Comparison of ENCODE assay signal across 33 cellular contexts in genomic region chr6:52788478-52788877, GRCh38. TPM values are rescaled to one million over a fixed set of nuclear protein-coding genes. Genes with fewer than 3 reads are reported as not detected.
DNase-seq lines count a peak whose midpoint lies in the region; ATAC-seq, FAIRE-seq and TF ChIP-seq lines count a peak whose summit lies in the region.
"Had no signal": no experiment of that assay in that cellular context is flagged by ENCODE, and none has a peak within 500 bp of the region (broad histone marks: within the 10 kb centered on the region; RNA-seq: fewer than 3 reads in every experiment).

No MANE protein-coding gene starts in this region.

- H3K27me3 Mint-ChIP-seq in glutamatergic neuron (ENCODE audit: unreplicated experiment), result no peaks in the 10 kb centered on the region
- H3K27me3 Mint-ChIP-seq: dendritic cell treated with granulocyte-macrophage colony-stimulating factor and Interleukin-4, amounts not matched to agents 40 ng/mL and 50 ng/mL, for 4 days had no signal

- H3K4me3 ChIP-seq in HepG2 (replicated peaks in 1 of 3; ENCODE audit: insufficient read depth in 1 of 3, low read depth in 2 of 3, low read length in 3 of 3) (no peak overlapping the region), testis (no peak overlapping the region)

- H3K27ac Mint-ChIP-seq in glutamatergic neuron (ENCODE audit: unreplicated experiment), result no peak overlapping the region
- H3K27ac Mint-ChIP-seq: dendritic cell treated with granulocyte-macrophage colony-stimulating factor and Interleukin-4, amounts not matched to agents 40 ng/mL and 50 ng/mL, for 4 days; H9; memory B cell; natural killer cell treated with Interleukin-12 subunit alpha and Interleukin-12 subunit beta and Interleukin-15 and Interleukin-18, amount 100 ng/mL, for 72 hours; stimulated activated naive CD8-positive, alpha-beta T cell treated with anti-CD3 and anti-CD28 coated beads, Interleukin-15, Interleukin-2, amounts not matched to agents 100 ng/mL and 50 ng/mL, for 24 hours; WTC11 had no signal

- no peaks in the 10 kb centered on the region for H3K36me3 Mint-ChIP-seq in glutamatergic neuron (ENCODE audit: unreplicated experiment)
- H3K36me3 Mint-ChIP-seq: memory B cell; natural killer cell treated with Interleukin-12 subunit alpha and Interleukin-12 subunit beta and Interleukin-15 and Interleukin-18, amount 100 ng/mL, for 72 hours had no signal

- H3K9ac ChIP-seq in HepG2 (ENCODE audit: insufficient read depth, low read depth, low read length), result no peak overlapping the region

- TF ChIP-seq CTCF in HepG2 (CRISPR knock-in tag; IDR thresholded peaks at IDR 0.05) (no peak), testis (IDR thresholded peaks at IDR 0.05) (no peak), glutamatergic neuron (IDR thresholded peaks at IDR 0.05; ENCODE audit: partially characterized antibody, unreplicated experiment) (no peak)

- no peak overlapping the region for H2AFZ ChIP-seq in HepG2 (ENCODE audit: low read length)

- H3K27ac ChIP-seq in HepG2 (ENCODE audit: extremely low read length, insufficient read depth, low read length) (peak overlapping the region; percentile 81), testis (peak overlapping the region; percentile 29 to 50)
- H3K27ac ChIP-seq: 22Rv1 had no signal

- H3K4me1 ChIP-seq in HepG2 (ENCODE audit: insufficient read depth, low read length) (peaks cover 63% of the 10 kb centered on the region), testis (peaks cover 10% of the 10 kb centered on the region)

- no TSS peak for BruUV-seq in HepG2 (replicated peaks; lab: Mats Ljungman, UMichigan)

- in situ Hi-C loops in HepG2 (cut with HindIII; ENCODE audit: extremely low pct_ligation_motif_present, low pct_unique_long_range_greater_than_20kb), result loop anchor here (5.0 kb wide), 1 partner anchor 39 kb away; no protein-coding TSS in a partner anchor

- no peaks in the 10 kb centered on the region for H4K20me1 ChIP-seq in HepG2 (ENCODE audit: insufficient read depth, low read length)

- H3K27me3 ChIP-seq in HepG2 (ENCODE audit: control insufficient read depth in 1 of 2, insufficient read depth in 2 of 2, low read length in 2 of 2) (no peaks in the 10 kb centered on the region), testis (no peaks in the 10 kb centered on the region)

- peak; percentile 19 for DNase-seq in DMS53 (lab: John Stamatoyannopoulos, UW)
- no peak for DNase-seq in DMS53 treated with DMSO at 0.1 percent for 48 hours (lab: John Stamatoyannopoulos, UW; ENCODE audit: unreplicated experiment)
- DNase-seq in amniotic epithelial cell (ENCODE audit: low read depth), result peak; percentile 39
- DNase-seq in HepG2 (ENCODE audit: low spot score), result peak; percentile 35
- peak; percentile 51 for DNase-seq in testis
- DNase-seq in glutamatergic neuron, result no peak
- no peak for DNase-seq in stimulated activated naive CD4-positive, alpha-beta T cell treated with Interleukin-2 at 50 U/mL for 16 hours (lab: John Stamatoyannopoulos, UW)
- DNase-seq: activated CD4-positive, alpha-beta T cell treated with anti-CD3 and anti-CD28 coated beads, Interleukin-2, amount 50 U/mL, for 4 hours; activated gamma-delta T cell treated with Interleukin-2 at 50 U/mL for 16 hours; AML-193; foreskin fibroblast; H9; hippocampal formation; islet precursor cell; NCI-H2107; NCI-H748 treated with DMSO at 0.1 percent for 48 hours; PC-3; posterior cingulate gyrus; SHP77 treated with DMSO at 0.1 percent for 48 hours; trophoblast cell had no signal

- TF ChIP-seq EP300 in HepG2 (IDR thresholded peaks at IDR 0.05; ENCODE audit: low read depth in 2 of 2, low read length in 2 of 2) (peak in 1 of 2 experiments; percentile 10; a peak in 1 of 4 replicates), HepG2 (CRISPR knock-in tag; IDR thresholded peaks at IDR 0.05; ENCODE audit: borderline replicate concordance) (no peak)

- POLR2A ChIA-PET in HepG2 (lab: Yijun Ruan, JAX), result interaction anchor here (2.2 to 2.6 kb wide), 2 partner anchors 12 to 63 kb away, joined by 9 to 10 read pairs; no protein-coding TSS in a partner anchor

- peak; percentile 70 for ATAC-seq in HepG2
- no peak for ATAC-seq in HG02642 (IDR thresholded peaks at IDR 0.05; ENCODE audit: poor library complexity, unreplicated experiment)
- ATAC-seq: natural killer cell treated with Interleukin-12 subunit alpha and Interleukin-12 subunit beta and Interleukin-15 and Interleukin-18, amount 100 ng/mL, for 72 hours; PC-3; WTC11 had no signal

- no peak for TF ChIP-seq RAD21 in HepG2 (CRISPR knock-in tag; IDR thresholded peaks at IDR 0.05)

- intact Hi-C loops in HepG2 (cut with micrococcal nuclease; ENCODE audit: unreplicated experiment) (no loop called here), testis (cut with DNase I; ENCODE audit: low total_unique reads) (no loop called here)

- H3K9me3 Mint-ChIP-seq in glutamatergic neuron (ENCODE audit: unreplicated experiment), result no peaks in the 10 kb centered on the region
- H3K9me3 Mint-ChIP-seq: stimulated activated naive CD8-positive, alpha-beta T cell treated with anti-CD3 and anti-CD28 coated beads, Interleukin-15, Interleukin-2, amounts not matched to agents 100 ng/mL and 50 ng/mL, for 24 hours had no signal

- H3K4me3 Mint-ChIP-seq in glutamatergic neuron (ENCODE audit: unreplicated experiment), result no peak overlapping the region
- H3K4me3 Mint-ChIP-seq: dendritic cell treated with granulocyte-macrophage colony-stimulating factor and Interleukin-4, amounts not matched to agents 40 ng/mL and 50 ng/mL, for 4 days; H9; memory B cell; natural killer cell treated with Interleukin-12 subunit alpha and Interleukin-12 subunit beta and Interleukin-15 and Interleukin-18, amount 100 ng/mL, for 72 hours; stimulated activated naive CD8-positive, alpha-beta T cell treated with anti-CD3 and anti-CD28 coated beads, Interleukin-15, Interleukin-2, amounts not matched to agents 100 ng/mL and 50 ng/mL, for 24 hours; WTC11 had no signal

- no peaks in the 10 kb centered on the region for H3K79me2 ChIP-seq in HepG2 (ENCODE audit: insufficient read depth, low read length)

- H3K4me2 ChIP-seq in HepG2 (ENCODE audit: low read depth, low read length), result 0 out of 2 replicates have a peak overlapping the region, but pooled peaks have one; percentile 50

- CTCF ChIA-PET in HepG2 (lab: Yijun Ruan, JAX; ENCODE audit: low intra/inter-chr PET ratio, low total read pairs), result no interaction called here

- no peaks in the 10 kb centered on the region for H3K4me1 Mint-ChIP-seq in glutamatergic neuron (ENCODE audit: low read depth, unreplicated experiment)
- H3K4me1 Mint-ChIP-seq: memory B cell, WTC11 had no signal

- 22% methylated on average over 3 of the region's 3 CpGs for WGBS in HepG2 (ENCODE audit: low lambda C conversion rate)
- WGBS in testis, 2 donors, result 25 to 27% methylated on average over 3 of the region's 3 CpGs

- H3K9me3 ChIP-seq in HepG2 (ENCODE audit: low read length), result peaks cover 13% of the 10 kb centered on the region
- no peaks in the 10 kb centered on the region for H3K9me3 ChIP-seq in testis

- peak; percentile 28 for FAIRE-seq in HepG2 (lab: Jason Lieb, UNC)
- FAIRE-seq: endothelial cell of umbilical vein, HTR-8/SVneo had no signal

- no peaks in the 10 kb centered on the region for H3K36me3 ChIP-seq in HepG2 (replicated peaks in 1 of 2; ENCODE audit: control insufficient read depth in 1 of 2, insufficient read depth in 2 of 2, low read length in 2 of 2)
- H3K36me3 ChIP-seq in testis (ENCODE audit: low read depth, missing control alignments), result no peaks in the 10 kb centered on the region

- TF ChIP-seq POLR2A in HepG2 (IDR thresholded peaks at IDR 0.05; ENCODE audit: insufficient read depth in 1 of 2, low read depth in 2 of 2, low read length in 2 of 2), result no peak
- no peak for TF ChIP-seq POLR2A in testis (IDR thresholded peaks at IDR 0.05)

RNA-seq across cellular contexts. Expression of gene GSTA1, which starts 15.1 kb away (rescaled TPM):
- total RNA-seq in HepG2 (2016; rRNA removed; fragmentation: Illumina TruSeq; extraction: Trizol) (282 and 403 TPM in 2 replicates), testis (100 to 1,000 TPM; 307 to 349 TPM), glutamatergic neuron (ENCODE audit: unreplicated experiment) (not detected)
- 68.1 and 74.6 TPM in 2 replicates for total RNA-seq in HepG2 (2016; cell fraction: cytosol; rRNA removed; fragmentation: Illumina TruSeq; extraction: Trizol; ENCODE audit: low read depth)
- 274 and 437 TPM in 2 replicates for total RNA-seq in HepG2 (2016; cell fraction: insoluble cytoplasmic fraction; rRNA removed; fragmentation: Illumina TruSeq; extraction: Trizol)
- total RNA-seq in HepG2 (2016; cell fraction: membrane; rRNA removed; fragmentation: Illumina TruSeq; extraction: Trizol), result 53.4 and 58.4 TPM in 2 replicates
- total RNA-seq in HepG2 (2016; cell fraction: nucleus; rRNA removed; fragmentation: Illumina TruSeq; extraction: Trizol), result 81.1 and 92.5 TPM in 2 replicates
- polyA plus RNA-seq in HepG2 (2011; rRNA removed) (6.2 and 10.4 TPM in 2 replicates), testis (ENCODE audit: insufficient read depth, low read depth, low replicate concordance) (577 TPM)
- polyA plus RNA-seq in HepG2 (2011; cell fraction: cytosol; rRNA removed), result 3.3 and 11.5 TPM in 2 replicates
- polyA plus RNA-seq in HepG2 (2011; cell fraction: nucleus; rRNA removed), result 1.1 and 5.1 TPM in 2 replicates
- polyA plus RNA-seq in HepG2 (2012), result 23.5 and 25.6 TPM in 2 replicates
- 65.7 and 72.4 TPM in 2 replicates for polyA plus RNA-seq in HepG2 (2016; cell fraction: cytosol; fragmentation: Illumina TruSeq; extraction: Trizol; ENCODE audit: low read depth)
- polyA plus RNA-seq in HepG2 (2016; cell fraction: insoluble cytoplasmic fraction; fragmentation: Illumina TruSeq; extraction: Trizol; ENCODE audit: low read depth), result 405 and 428 TPM in 2 replicates
- polyA plus RNA-seq in HepG2 (2016; cell fraction: membrane; fragmentation: Illumina TruSeq; extraction: Trizol; ENCODE audit: low read depth), result 47.2 and 52.6 TPM in 2 replicates
- 121 and 127 TPM in 2 replicates for polyA plus RNA-seq in HepG2 (2016; cell fraction: nucleus; fragmentation: Illumina TruSeq; extraction: Trizol; ENCODE audit: insufficient read depth, low read depth)
- 1.8 TPM in 1 of 2 replicates, not detected in the other for polyA minus RNA-seq in HepG2 (2011; rRNA and poly(A)+ RNA removed; ENCODE audit: low replicate concordance)
- polyA minus RNA-seq in HepG2 (2011; cell fraction: cytosol; rRNA and poly(A)+ RNA removed), result 1.7 and 7.1 TPM in 2 replicates
- 0.77 and 2.4 TPM in 2 replicates for polyA minus RNA-seq in HepG2 (2011; cell fraction: nucleus; rRNA and poly(A)+ RNA removed)
- total RNA-seq: Daoy; endothelial cell of umbilical vein; H9; LHCN-M2; natural killer cell treated with Interleukin-12 subunit alpha and Interleukin-12 subunit beta and Interleukin-15 and Interleukin-18, amount 100 ng/mL, for 72 hours; PC-3; T-helper 2 cell treated with Interferon-gamma antibody and Interleukin-4, amounts not matched to agents 100 ng/mL and 5 ng/mL, for 36 hours had no signal
- polyA plus RNA-seq: endothelial cell of umbilical vein had no signal

RNA-seq across cellular contexts. Expression of gene GSTA2, which starts 25.2 kb away (rescaled TPM):
- total RNA-seq in HepG2 (2016; rRNA removed; fragmentation: Illumina TruSeq; extraction: Trizol) (13.7 and 21.5 TPM in 2 replicates), testis (10 to 100 TPM; 85.9 to 89.9 TPM), glutamatergic neuron (ENCODE audit: unreplicated experiment) (not detected)
- 3.0 and 3.4 TPM in 2 replicates for total RNA-seq in HepG2 (2016; cell fraction: cytosol; rRNA removed; fragmentation: Illumina TruSeq; extraction: Trizol; ENCODE audit: low read depth)
- 15.4 and 22.0 TPM in 2 replicates for total RNA-seq in HepG2 (2016; cell fraction: insoluble cytoplasmic fraction; rRNA removed; fragmentation: Illumina TruSeq; extraction: Trizol)
- total RNA-seq in HepG2 (2016; cell fraction: membrane; rRNA removed; fragmentation: Illumina TruSeq; extraction: Trizol), result 3.4 and 4.3 TPM in 2 replicates
- 6.0 TPM in 2 replicates for total RNA-seq in HepG2 (2016; cell fraction: nucleus; rRNA removed; fragmentation: Illumina TruSeq; extraction: Trizol)
- polyA plus RNA-seq in HepG2 (2011; rRNA removed) (0.75 and 1.1 TPM in 2 replicates), testis (ENCODE audit: insufficient read depth, low read depth, low replicate concordance) (65.4 TPM)
- polyA plus RNA-seq in HepG2 (2011; cell fraction: cytosol; rRNA removed), result 0.32 and 0.96 TPM in 2 replicates
- polyA plus RNA-seq in HepG2 (2011; cell fraction: nucleus; rRNA removed), result 0.16 and 0.26 TPM in 2 replicates
- 1.8 and 3.2 TPM in 2 replicates for polyA plus RNA-seq in HepG2 (2012)
- 3.8 and 4.2 TPM in 2 replicates for polyA plus RNA-seq in HepG2 (2016; cell fraction: cytosol; fragmentation: Illumina TruSeq; extraction: Trizol; ENCODE audit: low read depth)
- 27.0 and 28.3 TPM in 2 replicates for polyA plus RNA-seq in HepG2 (2016; cell fraction: insoluble cytoplasmic fraction; fragmentation: Illumina TruSeq; extraction: Trizol; ENCODE audit: low read depth)
- 3.6 and 4.5 TPM in 2 replicates for polyA plus RNA-seq in HepG2 (2016; cell fraction: membrane; fragmentation: Illumina TruSeq; extraction: Trizol; ENCODE audit: low read depth)
- 7.2 and 8.9 TPM in 2 replicates for polyA plus RNA-seq in HepG2 (2016; cell fraction: nucleus; fragmentation: Illumina TruSeq; extraction: Trizol; ENCODE audit: insufficient read depth, low read depth)
- polyA minus RNA-seq in HepG2 (2011; rRNA and poly(A)+ RNA removed; ENCODE audit: low replicate concordance), result not detected in 2 replicates
- 0.79 TPM in 1 of 2 replicates, not detected in the other for polyA minus RNA-seq in HepG2 (2011; cell fraction: cytosol; rRNA and poly(A)+ RNA removed)
- not detected in 2 replicates for polyA minus RNA-seq in HepG2 (2011; cell fraction: nucleus; rRNA and poly(A)+ RNA removed)
- total RNA-seq: Daoy; endothelial cell of umbilical vein; H9; LHCN-M2; natural killer cell treated with Interleukin-12 subunit alpha and Interleukin-12 subunit beta and Interleukin-15 and Interleukin-18, amount 100 ng/mL, for 72 hours; PC-3; T-helper 2 cell treated with Interferon-gamma antibody and Interleukin-4, amounts not matched to agents 100 ng/mL and 5 ng/mL, for 36 hours; WTC11 had no signal
- polyA plus RNA-seq: endothelial cell of umbilical vein had no signal

RNA-seq across cellular contexts. Expression of gene GSTA5, which starts 52.1 kb away (rescaled TPM):
- total RNA-seq in HepG2 (2016; rRNA removed; fragmentation: Illumina TruSeq; extraction: Trizol) (not detected in 2 replicates), testis (not detected), glutamatergic neuron (ENCODE audit: unreplicated experiment) (not detected)
- total RNA-seq in HepG2 (2016; cell fraction: cytosol; rRNA removed; fragmentation: Illumina TruSeq; extraction: Trizol; ENCODE audit: low read depth), result not detected in 2 replicates
- not detected in 2 replicates for total RNA-seq in HepG2 (2016; cell fraction: insoluble cytoplasmic fraction; rRNA removed; fragmentation: Illumina TruSeq; extraction: Trizol)
- not detected in 2 replicates for total RNA-seq in HepG2 (2016; cell fraction: membrane; rRNA removed; fragmentation: Illumina TruSeq; extraction: Trizol)
- total RNA-seq in HepG2 (2016; cell fraction: nucleus; rRNA removed; fragmentation: Illumina TruSeq; extraction: Trizol), result not detected in 2 replicates
- polyA plus RNA-seq in HepG2 (2011; rRNA removed) (not detected in 2 replicates), testis (ENCODE audit: insufficient read depth, low read depth, low replicate concordance) (not detected)
- not detected in 2 replicates for polyA plus RNA-seq in HepG2 (2011; cell fraction: cytosol; rRNA removed)
- polyA plus RNA-seq in HepG2 (2011; cell fraction: nucleus; rRNA removed), result not detected in 2 replicates
- polyA plus RNA-seq in HepG2 (2012), result not detected in 2 replicates
- polyA plus RNA-seq in HepG2 (2016; cell fraction: cytosol; fragmentation: Illumina TruSeq; extraction: Trizol; ENCODE audit: low read depth), result not detected in 2 replicates
- not detected in 2 replicates for polyA plus RNA-seq in HepG2 (2016; cell fraction: insoluble cytoplasmic fraction; fragmentation: Illumina TruSeq; extraction: Trizol; ENCODE audit: low read depth)
- polyA plus RNA-seq in HepG2 (2016; cell fraction: membrane; fragmentation: Illumina TruSeq; extraction: Trizol; ENCODE audit: low read depth), result not detected in 2 replicates
- polyA plus RNA-seq in HepG2 (2016; cell fraction: nucleus; fragmentation: Illumina TruSeq; extraction: Trizol; ENCODE audit: insufficient read depth, low read depth), result not detected in 2 replicates
- not detected in 2 replicates for polyA minus RNA-seq in HepG2 (2011; rRNA and poly(A)+ RNA removed; ENCODE audit: low replicate concordance)
- not detected in 2 replicates for polyA minus RNA-seq in HepG2 (2011; cell fraction: cytosol; rRNA and poly(A)+ RNA removed)
- not detected in 2 replicates for polyA minus RNA-seq in HepG2 (2011; cell fraction: nucleus; rRNA and poly(A)+ RNA removed)
- total RNA-seq: Daoy; endothelial cell of umbilical vein; H9; LHCN-M2; natural killer cell treated with Interleukin-12 subunit alpha and Interleukin-12 subunit beta and Interleukin-15 and Interleukin-18, amount 100 ng/mL, for 72 hours; PC-3; T-helper 2 cell treated with Interferon-gamma antibody and Interleukin-4, amounts not matched to agents 100 ng/mL and 5 ng/mL, for 36 hours; WTC11 had no signal
- polyA plus RNA-seq: adipose tissue, endothelial cell of umbilical vein had no signal

Comparison
In these comparisons a context has a peak if more than half of its experiments do, and no peak if none do; other contexts are left out.
1. DNase-seq: peak in DMS53 (single experiment), amniotic epithelial cell (single experiment), HepG2 (single experiment) and testis (single experiment); none in DMS53 treated with DMSO at 0.1 percent for 48 hours (single experiment), glutamatergic neuron (single experiment) and stimulated activated naive CD4-positive, alpha-beta T cell treated with Interleukin-2 at 50 U/mL for 16 hours (single experiment).
2. RNA of gene GSTA1, which starts 15.1 kb away (total RNA-seq): 307 to 349 TPM in testis and 53.4 to 437 TPM in HepG2; not detected in glutamatergic neuron (single experiment); every median in the first group is over 10 times any median in the second.